In the genomic region with DNA sequence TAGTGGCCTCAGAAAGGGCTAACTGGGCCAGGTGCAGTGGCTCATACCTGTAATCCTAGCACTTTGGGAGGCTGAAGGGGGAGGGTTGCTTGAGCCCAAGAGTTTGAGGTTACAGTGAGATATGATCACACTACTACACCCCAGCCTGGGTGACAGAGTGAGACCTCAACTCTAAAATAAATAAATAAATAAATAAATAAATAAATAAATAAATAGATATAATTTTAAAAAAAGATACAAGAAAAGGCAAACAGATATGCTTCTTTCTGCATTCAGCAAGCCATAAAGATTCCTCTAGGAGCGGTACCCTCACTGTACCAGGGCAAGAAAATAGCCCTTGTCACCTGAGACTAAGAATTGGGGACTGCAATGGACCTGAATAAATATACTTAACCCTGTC, we compare ENCODE assay signal across 19 cellular contexts. TPM values are rescaled to one million over a fixed set of nuclear protein-coding genes. Genes with fewer than 3 reads are reported as not detected.
DNase-seq lines count a peak whose midpoint lies in the region; ATAC-seq and TF ChIP-seq lines count a peak whose summit lies in the region.
"Had no signal": no experiment of that assay in that cellular context is flagged by ENCODE, and none has a peak within 500 bp of the region (broad histone marks: within the 10 kb centered on the region; RNA-seq: fewer than 3 reads in every experiment).

No MANE protein-coding gene starts in this region.

- H3K27ac ChIP-seq in CD4-positive, alpha-beta T cell (ENCODE audit: low read depth, low read length): no peak overlapping the region

- peaks cover 67% of the 10 kb centered on the region for H3K4me1 Mint-ChIP-seq in CD4-positive, alpha-beta T cell (ENCODE audit: low read depth)
- H3K4me1 Mint-ChIP-seq in Calu3 (ENCODE audit: low read depth, unreplicated experiment) (peaks cover 49% of the 10 kb centered on the region), neural crest cell (peaks cover 48% of the 10 kb centered on the region)
- H3K4me1 Mint-ChIP-seq in central memory CD8-positive, alpha-beta T cell: peaks cover 65% of the 10 kb centered on the region

- peak overlapping the region; percentile 6 for H3K4me3 Mint-ChIP-seq in CD4-positive, alpha-beta T cell
- peak overlapping the region; percentile 73 for H3K4me3 Mint-ChIP-seq in Calu3 (ENCODE audit: low read depth, unreplicated experiment)
- peak overlapping the region; percentile 71 for H3K4me3 Mint-ChIP-seq in central memory CD8-positive, alpha-beta T cell
- H3K4me3 Mint-ChIP-seq in neural crest cell: peak overlapping the region; percentile 2

- CTCF ChIA-PET in CD4-positive, alpha-beta T cell (lab: Charles Lee): interaction anchor here (2.3 kb wide), 1 partner anchor 139 kb away, joined by 9 read pairs; no protein-coding TSS in a partner anchor
- CTCF ChIA-PET in Calu3 (lab: Charles Lee): no interaction called here

- no peak for DNase-seq in CD4-positive, alpha-beta T cell
- no peak for DNase-seq in Calu3
- DNase-seq in central memory CD8-positive, alpha-beta T cell (ENCODE audit: low spot score in 2 of 2): no peak
- no peak for DNase-seq in neural crest cell (ENCODE audit: low read depth, low spot score)
- DNase-seq in NCI-H128 (lab: John Stamatoyannopoulos, UW; ENCODE audit: unreplicated experiment): no peak
- DNase-seq in left lobe of liver (ENCODE audit: low spot score): no peak
- DNase-seq: activated naive CD4-positive, alpha-beta T cell; AML-193; DMS 273 treated with DMSO at 0.1 percent for 48 hours; NCI-H1436 treated with DMSO at 0.1 percent for 48 hours; NCI-H2171; NCI-H774; PC-3; SIG-M5; stimulated activated CD4-positive, alpha-beta T cell treated with anti-CD3 and anti-CD28 coated beads, Interleukin-2, amount 100 ng/mL, for 24 hours; stimulated activated naive CD8-positive, alpha-beta T cell treated with anti-CD3 and anti-CD28 coated beads, Interleukin-15, amount 100 ng/mL, for 72 hours; trophoblast cell had no signal

- no peaks in the 10 kb centered on the region for H3K9me3 ChIP-seq in CD4-positive, alpha-beta T cell (ENCODE audit: control insufficient read depth, low read length)

- ATAC-seq in CD4-positive, alpha-beta T cell (ENCODE audit: poor library complexity): no peak
- ATAC-seq in central memory CD8-positive, alpha-beta T cell (replicated peaks; ENCODE audit: extremely low read depth, poor library complexity, severe bottlenecking): no peak
- ATAC-seq in HG03139 (IDR thresholded peaks at IDR 0.05; ENCODE audit: unreplicated experiment): no peak
- no peak for ATAC-seq in left lobe of liver
- ATAC-seq: GM23338; PC-3; stimulated activated naive CD8-positive, alpha-beta T cell treated with anti-CD3 and anti-CD28 coated beads, Interleukin-15, amount 100 ng/mL, for 72 hours had no signal

- intact Hi-C loops in CD4-positive, alpha-beta T cell (cut with DNase I, micrococcal nuclease): loop anchor here (2.0 to 10.0 kb wide), 5 partner anchors 38 to 1412 kb away; partner anchors contain the start of genes BCR (in 2 of the 2), GNAZ (in 1 of the 2), GUCD1 (in 1 of the 2) and RGL4 (in 1 of the 2)
- intact Hi-C loops in Calu3 (cut with micrococcal nuclease; ENCODE audit: unreplicated experiment): no loop called here

- no peak for TF ChIP-seq CTCF in CD4-positive, alpha-beta T cell (IDR thresholded peaks at IDR 0.05)
- no peak for TF ChIP-seq CTCF in Calu3 (IDR thresholded peaks at IDR 0.05; ENCODE audit: unreplicated experiment)
- no peak for TF ChIP-seq CTCF in neural crest cell (conservative IDR thresholded peaks at IDR 0.05)

- H3K27me3 Mint-ChIP-seq in CD4-positive, alpha-beta T cell: no peaks in the 10 kb centered on the region
- H3K27me3 Mint-ChIP-seq in Calu3 (ENCODE audit: unreplicated experiment): no peaks in the 10 kb centered on the region
- no peaks in the 10 kb centered on the region for H3K27me3 Mint-ChIP-seq in central memory CD8-positive, alpha-beta T cell
- no peaks in the 10 kb centered on the region for H3K27me3 Mint-ChIP-seq in neural crest cell (ENCODE audit: low read depth)
- H3K27me3 Mint-ChIP-seq: stimulated activated naive CD8-positive, alpha-beta T cell treated with anti-CD3 and anti-CD28 coated beads, Interleukin-15, amount 100 ng/mL, for 72 hours had no signal

- H3K9me3 Mint-ChIP-seq in CD4-positive, alpha-beta T cell: no peaks in the 10 kb centered on the region
- H3K9me3 Mint-ChIP-seq in Calu3 (ENCODE audit: low read depth, unreplicated experiment): no peaks in the 10 kb centered on the region
- H3K9me3 Mint-ChIP-seq in central memory CD8-positive, alpha-beta T cell: no peaks in the 10 kb centered on the region
- H3K9me3 Mint-ChIP-seq in neural crest cell: no peaks in the 10 kb centered on the region
- H3K9me3 Mint-ChIP-seq: stimulated activated naive CD8-positive, alpha-beta T cell treated with anti-CD3 and anti-CD28 coated beads, Interleukin-15, amount 100 ng/mL, for 72 hours had no signal

- H3K36me3 Mint-ChIP-seq in CD4-positive, alpha-beta T cell (ENCODE audit: low read depth): no peaks in the 10 kb centered on the region
- H3K36me3 Mint-ChIP-seq in Calu3 (ENCODE audit: insufficient read depth, unreplicated experiment) (peaks cover 32% of the 10 kb centered on the region), neural crest cell (ENCODE audit: low read depth) (no peaks in the 10 kb centered on the region)
- H3K36me3 Mint-ChIP-seq in central memory CD8-positive, alpha-beta T cell (ENCODE audit: insufficient read depth): peaks cover 25% of the 10 kb centered on the region

- peak overlapping the region; percentile 94 for H3K27ac Mint-ChIP-seq in CD4-positive, alpha-beta T cell
- H3K27ac Mint-ChIP-seq in Calu3 (ENCODE audit: unreplicated experiment) (peak overlapping the region; percentile 91), neural crest cell (ENCODE audit: unreplicated experiment) (no peak overlapping the region)
- peak overlapping the region; percentile 97 for H3K27ac Mint-ChIP-seq in central memory CD8-positive, alpha-beta T cell (ENCODE audit: low read depth)
- H3K27ac Mint-ChIP-seq: GM23338 had no signal

- POLR2A ChIA-PET in CD4-positive, alpha-beta T cell (lab: Charles Lee): no interaction called here

- H3K27me3 ChIP-seq in CD4-positive, alpha-beta T cell (ENCODE audit: control insufficient read depth, insufficient read depth, low read length): no peaks in the 10 kb centered on the region

- no TSS peak for BruUV-seq in Calu3 (replicated peaks; lab: Mats Ljungman, UMichigan)

RNA-seq across cellular contexts. Expression of gene RSPH14, which starts 1.3 kb away (rescaled TPM):
- total RNA-seq in CD4-positive, alpha-beta T cell: 1 to 10 TPM; 1.2 to 1.5 TPM
- total RNA-seq in Calu3 (2022) (not detected in 2 replicates), neural crest cell (0.86 and 2.9 TPM in 2 replicates), left lobe of liver (0.18 TPM)
- total RNA-seq: GM23338 had no signal

RNA-seq across cellular contexts. Expression of gene RAB36, which starts 2.2 kb away (rescaled TPM):
- total RNA-seq in CD4-positive, alpha-beta T cell: under 1 TPM; 0.77 to 0.87 TPM
- total RNA-seq in Calu3 (2022) (2.1 and 2.6 TPM in 2 replicates), neural crest cell (13.5 and 14.4 TPM in 2 replicates), left lobe of liver (0.38 TPM)

RNA-seq across cellular contexts. Expression of gene BCR, which starts 37.2 kb away (rescaled TPM):
- total RNA-seq in CD4-positive, alpha-beta T cell: 10 to 100 TPM; 60.0 to 64.8 TPM
- total RNA-seq in Calu3 (2022) (83.6 and 91.0 TPM in 2 replicates), neural crest cell (49.5 and 54.2 TPM in 2 replicates), left lobe of liver (29.7 TPM)

Comparison
In these comparisons a context has a peak if more than half of its experiments do, and no peak if none do; other contexts are left out.
1. H3K4me3 Mint-ChIP-seq: peak in every context shown above with its lines; median percentile 73 in Calu3; 71 in central memory CD8-positive, alpha-beta T cell; 6 in CD4-positive, alpha-beta T cell; 2 in neural crest cell.